In the genomic region with DNA sequence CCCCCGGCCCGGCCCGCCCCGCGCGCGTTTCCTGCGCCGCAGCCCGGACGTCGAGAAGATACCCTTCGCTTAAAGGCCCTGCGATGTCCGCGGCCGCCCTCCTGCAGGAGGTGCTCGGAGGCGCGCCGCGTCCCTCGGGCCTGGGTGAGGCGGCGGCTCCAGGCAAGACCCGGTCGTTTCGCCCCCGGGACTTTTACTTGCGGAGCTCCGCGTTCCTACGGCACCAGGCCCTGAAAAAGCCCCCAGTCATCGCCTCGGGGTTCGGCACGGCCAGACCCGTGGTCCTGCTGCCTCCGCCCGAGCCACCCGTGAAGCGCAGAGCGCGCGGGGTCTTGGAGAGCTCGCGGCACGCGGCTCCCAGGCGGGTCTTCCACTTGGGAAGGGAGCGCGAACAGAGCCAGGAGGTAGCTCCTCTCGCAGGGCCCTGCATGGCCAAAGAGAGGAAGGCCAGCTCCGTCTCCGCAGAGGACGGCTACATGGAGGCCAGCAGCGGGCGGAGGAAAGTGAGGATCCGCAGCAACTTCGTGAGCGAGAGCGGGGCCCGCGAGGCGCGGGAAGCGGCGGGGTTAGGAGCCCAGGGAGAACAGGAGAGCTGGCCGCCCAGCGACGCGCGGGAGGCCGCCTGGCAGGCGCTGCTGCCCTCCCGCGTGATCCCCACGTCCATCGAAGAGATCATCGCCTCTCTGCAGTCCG, we compare ENCODE assay signal across 13 cellular contexts. TPM values are rescaled to one million over a fixed set of nuclear protein-coding genes. Genes with fewer than 3 reads are reported as not detected.
DNase-seq lines count a peak whose midpoint lies in the region; ATAC-seq and TF ChIP-seq lines count a peak whose summit lies in the region.
"Had no signal": no experiment of that assay in that cellular context is flagged by ENCODE, and none has a peak within 500 bp of the region (broad histone marks: within the 10 kb centered on the region; RNA-seq: fewer than 3 reads in every experiment).

No MANE protein-coding gene starts in this region.

- H2AFZ ChIP-seq in neuron (ENCODE audit: low read depth, low read length), result peak overlapping the region; percentile 46

- TF ChIP-seq CTCF in AG10803 (conservative IDR thresholded peaks at IDR 0.05; ENCODE audit: low read length), result no peak
- no peak for TF ChIP-seq CTCF in WTC11 (IDR thresholded peaks at IDR 0.05)
- peak; percentile 27 for TF ChIP-seq CTCF in foreskin keratinocyte (conservative IDR thresholded peaks at IDR 0.05)
- TF ChIP-seq CTCF in RWPE1 (conservative IDR thresholded peaks at IDR 0.05; ENCODE audit: low read depth), result no peak
- TF ChIP-seq CTCF in adrenal gland (IDR thresholded peaks at IDR 0.05), result no peak
- TF ChIP-seq CTCF in ovary (IDR thresholded peaks at IDR 0.05), result no peak

- H3K4me1 ChIP-seq in foreskin keratinocyte (peaks cover 13% of the 10 kb centered on the region), neuron (ENCODE audit: insufficient read depth, low read length) (no peaks in the 10 kb centered on the region), adrenal gland (replicated peaks in 1 of 2) (no peaks in the 10 kb centered on the region), ovary (ENCODE audit: insufficient read depth) (peaks cover 3% of the 10 kb centered on the region)

- H3K9me3 ChIP-seq in neuron (ENCODE audit: low read length) (no peaks in the 10 kb centered on the region), adrenal gland (replicated peaks in 1 of 3) (no peaks in the 10 kb centered on the region), ovary (no peaks in the 10 kb centered on the region)

- CTCF ChIA-PET in WTC11 (lab: Charles Lee), result interaction anchor here (0.5 to 2.9 kb wide), 10 partner anchors 11 to 1226 kb away, joined by 3 to 17 read pairs (median 6); a partner anchor contains a TSS
- CTCF ChIA-PET in RWPE1 (lab: Yijun Ruan, JAX), result no interaction called here

- H3K27ac Mint-ChIP-seq in WTC11, result no peak overlapping the region

- POLR2A ChIA-PET in WTC11 (lab: Charles Lee) (no interaction called here), RWPE1 (lab: Yijun Ruan, JAX; ENCODE audit: low non-redundant PET) (no interaction called here)

- ATAC-seq in WTC11 (peak; percentile 93), foreskin keratinocyte (no peak)
- ATAC-seq: K562, Panc1 had no signal

- whole genome bisulfite sequencing in adrenal gland, 4 donors, result 5 to 14% (median 7%) methylated on average over 11 to 81 of the region's 81 CpGs
- 1 to 2% (median 2%) methylated on average over 66 to 81 of the region's 81 CpGs for WGBS in ovary, 3 donors

- H3K27me3 ChIP-seq in foreskin keratinocyte (peaks cover 11% of the 10 kb centered on the region), neuron (ENCODE audit: insufficient read depth, low read length) (peaks cover 36% of the 10 kb centered on the region), adrenal gland (peaks cover 29% of the 10 kb centered on the region), ovary (no peaks in the 10 kb centered on the region)

- H3K36me3 ChIP-seq in neuron (ENCODE audit: insufficient read depth, low read length) (no peaks in the 10 kb centered on the region), adrenal gland (replicated peaks in 1 of 2) (no peaks in the 10 kb centered on the region), ovary (no peaks in the 10 kb centered on the region)

- no peaks in the 10 kb centered on the region for H3K36me3 Mint-ChIP-seq in WTC11

- H3K4me3 ChIP-seq in AG10803 (ENCODE audit: low read length), result peak overlapping the region; percentile 44
- peak overlapping the region; percentile 8 for H3K4me3 ChIP-seq in neuron (ENCODE audit: low read length)
- peak overlapping the region in 1 of 4 donors; percentile 15 for H3K4me3 ChIP-seq in adrenal gland
- H3K4me3 ChIP-seq in ovary, result no peak overlapping the region
- H3K4me3 ChIP-seq: K562 had no signal

- peak; percentile 25 for DNase-seq in AG10803 (ENCODE audit: low read depth)
- peak; percentile 65 for DNase-seq in WTC11 (ENCODE audit: low spot score)
- DNase-seq in foreskin keratinocyte, result no peak
- DNase-seq in RWPE1 (ENCODE audit: low spot score), result no peak
- DNase-seq in adrenal gland, result no peak
- DNase-seq in GDM1 (lab: John Stamatoyannopoulos, UW), result no peak
- DNase-seq in ovary, result no peak
- DNase-seq: activated T-cell treated with anti-CD3 and anti-CD28 coated beads, Interleukin-2, amount 50 U/mL, for 1 hour; T-helper 9 cell had no signal

- no peak for TF ChIP-seq POLR2A in adrenal gland (IDR thresholded peaks at IDR 0.05)
- no peak for TF ChIP-seq POLR2A in ovary (IDR thresholded peaks at IDR 0.05)

- intact Hi-C loops in adrenal gland (cut with DNase I), result no loop called here
- intact Hi-C loops in ovary (cut with DNase I), result no loop called here

- H3K27ac ChIP-seq in foreskin keratinocyte, result peak overlapping the region; percentile 79
- H3K27ac ChIP-seq in RWPE1, result no peak overlapping the region
- no peak overlapping the region for H3K27ac ChIP-seq in adrenal gland
- no peak overlapping the region for H3K27ac ChIP-seq in ovary

- H3K4me1 Mint-ChIP-seq in WTC11, result peaks cover 4% of the 10 kb centered on the region

- H3K27me3 Mint-ChIP-seq in WTC11 (ENCODE audit: low read depth), result peaks cover 74% of the 10 kb centered on the region

- H3K4me3 Mint-ChIP-seq in WTC11, result peak overlapping the region; percentile 67

- no peaks in the 10 kb centered on the region; the same call in 1 of the 2 replicates for H3K9me3 Mint-ChIP-seq in WTC11

- TF ChIP-seq EP300 in ovary (IDR thresholded peaks at IDR 0.05), result no peak

TF ChIP-seq in WTC11, 78 proteins besides CTCF, POLR2A, EP300 and RAD21 (continues in another document):
- TF ChIP-seq JUN (CRISPR knock-in tag; IDR thresholded peaks at IDR 0.05), result peak; percentile 18; the same call in 1 of the 2 replicates
- TF ChIP-seq, protein P1, sequence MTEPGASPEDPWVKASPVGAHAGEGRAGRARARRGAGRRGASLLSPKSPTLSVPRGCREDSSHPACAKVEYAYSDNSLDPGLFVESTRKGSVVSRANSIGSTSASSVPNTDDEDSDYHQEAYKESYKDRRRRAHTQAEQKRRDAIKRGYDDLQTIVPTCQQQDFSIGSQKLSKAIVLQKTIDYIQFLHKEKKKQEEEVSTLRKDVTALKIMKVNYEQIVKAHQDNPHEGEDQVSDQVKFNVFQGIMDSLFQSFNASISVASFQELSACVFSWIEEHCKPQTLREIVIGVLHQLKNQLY (CRISPR knock-in tag; IDR thresholded peaks at IDR 0.05), result no peak
- TF ChIP-seq, protein P2, sequence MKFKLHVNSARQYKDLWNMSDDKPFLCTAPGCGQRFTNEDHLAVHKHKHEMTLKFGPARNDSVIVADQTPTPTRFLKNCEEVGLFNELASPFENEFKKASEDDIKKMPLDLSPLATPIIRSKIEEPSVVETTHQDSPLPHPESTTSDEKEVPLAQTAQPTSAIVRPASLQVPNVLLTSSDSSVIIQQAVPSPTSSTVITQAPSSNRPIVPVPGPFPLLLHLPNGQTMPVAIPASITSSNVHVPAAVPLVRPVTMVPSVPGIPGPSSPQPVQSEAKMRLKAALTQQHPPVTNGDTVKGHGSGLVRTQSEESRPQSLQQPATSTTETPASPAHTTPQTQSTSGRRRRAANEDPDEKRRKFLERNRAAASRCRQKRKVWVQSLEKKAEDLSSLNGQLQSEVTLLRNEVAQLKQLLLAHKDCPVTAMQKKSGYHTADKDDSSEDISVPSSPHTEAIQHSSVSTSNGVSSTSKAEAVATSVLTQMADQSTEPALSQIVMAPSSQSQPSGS (CRISPR knock-in tag; IDR thresholded peaks at IDR 0.05; ENCODE audit: borderline replicate concordance, low read depth), result no peak
- TF ChIP-seq, protein P3, sequence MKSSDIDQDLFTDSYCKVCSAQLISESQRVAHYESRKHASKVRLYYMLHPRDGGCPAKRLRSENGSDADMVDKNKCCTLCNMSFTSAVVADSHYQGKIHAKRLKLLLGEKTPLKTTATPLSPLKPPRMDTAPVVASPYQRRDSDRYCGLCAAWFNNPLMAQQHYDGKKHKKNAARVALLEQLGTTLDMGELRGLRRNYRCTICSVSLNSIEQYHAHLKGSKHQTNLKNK (CRISPR knock-in tag; IDR thresholded peaks at IDR 0.05), result no peak
- TF ChIP-seq ELF4 (CRISPR knock-in tag; IDR thresholded peaks at IDR 0.05; ENCODE audit: low read depth), result no peak
- peak; percentile 19; the same call in 1 of the 2 replicates for TF ChIP-seq ZBTB21 (CRISPR knock-in tag; IDR thresholded peaks at IDR 0.05; ENCODE audit: borderline replicate concordance)
- TF ChIP-seq FOXK1 (CRISPR knock-in tag; IDR thresholded peaks at IDR 0.05), result no peak
- TF ChIP-seq, protein P4, sequence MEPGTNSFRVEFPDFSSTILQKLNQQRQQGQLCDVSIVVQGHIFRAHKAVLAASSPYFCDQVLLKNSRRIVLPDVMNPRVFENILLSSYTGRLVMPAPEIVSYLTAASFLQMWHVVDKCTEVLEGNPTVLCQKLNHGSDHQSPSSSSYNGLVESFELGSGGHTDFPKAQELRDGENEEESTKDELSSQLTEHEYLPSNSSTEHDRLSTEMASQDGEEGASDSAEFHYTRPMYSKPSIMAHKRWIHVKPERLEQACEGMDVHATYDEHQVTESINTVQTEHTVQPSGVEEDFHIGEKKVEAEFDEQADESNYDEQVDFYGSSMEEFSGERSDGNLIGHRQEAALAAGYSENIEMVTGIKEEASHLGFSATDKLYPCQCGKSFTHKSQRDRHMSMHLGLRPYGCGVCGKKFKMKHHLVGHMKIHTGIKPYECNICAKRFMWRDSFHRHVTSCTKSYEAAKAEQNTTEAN (CRISPR knock-in tag; IDR thresholded peaks at IDR 0.05), result no peak
- TF ChIP-seq, protein P5, sequence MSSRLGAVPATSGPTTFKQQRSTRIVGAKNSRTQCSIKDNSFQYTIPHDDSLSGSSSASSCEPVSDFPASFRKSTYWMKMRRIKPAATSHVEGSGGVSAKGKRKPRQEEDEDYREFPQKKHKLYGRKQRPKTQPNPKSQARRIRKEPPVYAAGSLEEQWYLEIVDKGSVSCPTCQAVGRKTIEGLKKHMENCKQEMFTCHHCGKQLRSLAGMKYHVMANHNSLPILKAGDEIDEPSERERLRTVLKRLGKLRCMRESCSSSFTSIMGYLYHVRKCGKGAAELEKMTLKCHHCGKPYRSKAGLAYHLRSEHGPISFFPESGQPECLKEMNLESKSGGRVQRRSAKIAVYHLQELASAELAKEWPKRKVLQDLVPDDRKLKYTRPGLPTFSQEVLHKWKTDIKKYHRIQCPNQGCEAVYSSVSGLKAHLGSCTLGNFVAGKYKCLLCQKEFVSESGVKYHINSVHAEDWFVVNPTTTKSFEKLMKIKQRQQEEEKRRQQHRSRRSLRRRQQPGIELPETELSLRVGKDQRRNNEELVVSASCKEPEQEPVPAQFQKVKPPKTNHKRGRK (CRISPR knock-in tag; IDR thresholded peaks at IDR 0.05; ENCODE audit: borderline replicate concordance), result no peak

RNA-seq across cellular contexts. Expression of a gene that starts 26.9 kb away (rescaled TPM):
- total RNA-seq in WTC11 (2021), result 0.09 to 0.11 TPM in 2 of 3 replicates, not detected in the other
- total RNA-seq in foreskin keratinocyte, result not detected in 2 replicates
- polyA plus RNA-seq in foreskin keratinocyte, result not detected in 2 replicates
- not detected for total RNA-seq in adrenal gland
- polyA plus RNA-seq in adrenal gland, result not detected
- total RNA-seq in ovary, result under 1 TPM in 3 of 7 donors, not detected in 4; 0.05 to 0.92 (median 0.58) TPM
- polyA plus RNA-seq in ovary, result not detected
- total RNA-seq: G401 had no signal

RNA-seq across cellular contexts. Expression of a gene that starts 27.3 kb away (rescaled TPM):
- total RNA-seq in WTC11 (2021) (0.21 to 0.34 TPM (median 0.28 TPM) in 3 replicates), foreskin keratinocyte (not detected in 2 replicates), adrenal gland (1 to 10 TPM in 2 of 8 donors, under 1 TPM in 5, not detected in 1; 0.13 to 3.0 (median 0.63) TPM), ovary (1 to 10 TPM in 1 of 7 donors, under 1 TPM in 2, not detected in 4; 0.12 to 2.9 (median 0.31) TPM)
- polyA plus RNA-seq in foreskin keratinocyte (not detected in 2 replicates), adrenal gland (under 1 TPM; 0.03 to 0.15 (median 0.08) TPM), ovary (not detected)
- total RNA-seq: G401 had no signal

Comparison
In these comparisons a context has a peak if more than half of its experiments do, and no peak if none do; other contexts are left out.
1. DNase-seq: peak in AG10803 (single experiment) and WTC11 (single experiment); none in foreskin keratinocyte (0 of 2), RWPE1 (single experiment), adrenal gland (0 of 7), GDM1 (single experiment) and ovary (0 of 5).